ENCODE assay signal across 8 cellular contexts in genomic region chr18:67104700-67105284, GRCh38.
DNase-seq lines count a peak whose midpoint lies in the region; ATAC-seq and TF ChIP-seq lines count a peak whose summit lies in the region.

No MANE protein-coding gene starts in this region.

- H3K36me3 Mint-ChIP-seq in activated CD4-positive, alpha-beta memory T cell treated with anti-CD3 and anti-CD28 coated beads for 36 hours, result no peaks in the 10 kb centered on the region

- in situ Hi-C loops in Caki2 (cut with HindIII; ENCODE audit: low pct_unique_long_range_greater_than_20kb, low sequenced_read_pairs), result no loop called here

- no peaks in the 10 kb centered on the region for H3K9me3 ChIP-seq in osteoblast (ENCODE audit: low read depth, low read length)

- no peaks in the 10 kb centered on the region for H3K27me3 Mint-ChIP-seq in activated CD4-positive, alpha-beta memory T cell treated with anti-CD3 and anti-CD28 coated beads for 36 hours

- no peaks in the 10 kb centered on the region for H3K4me1 ChIP-seq in osteoblast (ENCODE audit: insufficient read depth, low read length)

- TF ChIP-seq CTCF in fibroblast of the aortic adventitia (IDR thresholded peaks at IDR 0.05; ENCODE audit: insufficient read depth, low read length) (peak; percentile 83), osteoblast (IDR thresholded peaks at IDR 0.05; ENCODE audit: extremely low read depth, low read depth, low read length) (peak; percentile 82)

- POLR2A ChIA-PET in activated CD4-positive, alpha-beta memory T cell treated with anti-CD3 and anti-CD28 coated beads for 36 hours (lab: Charles Lee), result no interaction called here

- H3K4me2 ChIP-seq in osteoblast (ENCODE audit: insufficient read depth, low read length), result no peak overlapping the region

- no peak overlapping the region for H3K27ac ChIP-seq in osteoblast (ENCODE audit: low read depth, low read length)

- H3K9me3 Mint-ChIP-seq in activated CD4-positive, alpha-beta memory T cell treated with anti-CD3 and anti-CD28 coated beads for 36 hours, result no peaks in the 10 kb centered on the region

- H3K4me1 Mint-ChIP-seq in activated CD4-positive, alpha-beta memory T cell treated with anti-CD3 and anti-CD28 coated beads for 36 hours (ENCODE audit: low read depth), result no peaks in the 10 kb centered on the region

- ATAC-seq in GM19351 (IDR thresholded peaks at IDR 0.05; ENCODE audit: unreplicated experiment) (peak; percentile 97), HG03354 (IDR thresholded peaks at IDR 0.05; ENCODE audit: poor library complexity, severe bottlenecking, unreplicated experiment) (peak; percentile 94), HG03280 (IDR thresholded peaks at IDR 0.05; ENCODE audit: unreplicated experiment) (no peak)

- no peaks in the 10 kb centered on the region for H3K36me3 ChIP-seq in osteoblast (ENCODE audit: insufficient read depth, low read length)

- H3K79me2 ChIP-seq in osteoblast (ENCODE audit: insufficient read depth, low read length), result no peaks in the 10 kb centered on the region

- no peak overlapping the region for H3K4me3 Mint-ChIP-seq in activated CD4-positive, alpha-beta memory T cell treated with anti-CD3 and anti-CD28 coated beads for 36 hours

- H3K27ac Mint-ChIP-seq in activated CD4-positive, alpha-beta memory T cell treated with anti-CD3 and anti-CD28 coated beads for 36 hours, result no peak overlapping the region

- no peaks in the 10 kb centered on the region for H4K20me1 ChIP-seq in osteoblast (ENCODE audit: insufficient read depth, low read length)

- no peaks in the 10 kb centered on the region for H3K27me3 ChIP-seq in osteoblast (ENCODE audit: insufficient read depth, low read length)

- intact Hi-C loops in activated CD4-positive, alpha-beta memory T cell treated with anti-CD3 and anti-CD28 coated beads for 36 hours (cut with micrococcal nuclease), result loop anchor here (1.0 kb wide), 1 partner anchor 96 kb away; no protein-coding TSS in a partner anchor

- H3K4me3 ChIP-seq in fibroblast of the aortic adventitia (ENCODE audit: low read depth, low read length) (no peak overlapping the region), osteoblast (ENCODE audit: insufficient read depth, low read length) (no peak overlapping the region)

- peak; percentile 15 for DNase-seq in Caki2 (ENCODE audit: low read depth)
- peak; percentile 67 for DNase-seq in NCI-H345 (lab: John Stamatoyannopoulos, UW)
- peak; percentile 58 for DNase-seq in activated CD4-positive, alpha-beta memory T cell treated with anti-CD3 and anti-CD28 coated beads for 36 hours
- peak; percentile 70 for DNase-seq in fibroblast of the aortic adventitia (ENCODE audit: low read depth)
- no peak for DNase-seq in osteoblast (ENCODE audit: insufficient read length, low spot score, missing footprints)

- CTCF ChIA-PET in activated CD4-positive, alpha-beta memory T cell treated with anti-CD3 and anti-CD28 coated beads for 36 hours (lab: Charles Lee), result interaction anchor here (0.8 to 3.9 kb wide), 10 partner anchors 10 to 115 kb away, joined by 3 to 30 read pairs (median 4); no protein-coding TSS in a partner anchor

- H2AFZ ChIP-seq in osteoblast (ENCODE audit: low read length), result no peak overlapping the region
